ENCODE assay signal across 18 cellular contexts in the genomic region with DNA sequence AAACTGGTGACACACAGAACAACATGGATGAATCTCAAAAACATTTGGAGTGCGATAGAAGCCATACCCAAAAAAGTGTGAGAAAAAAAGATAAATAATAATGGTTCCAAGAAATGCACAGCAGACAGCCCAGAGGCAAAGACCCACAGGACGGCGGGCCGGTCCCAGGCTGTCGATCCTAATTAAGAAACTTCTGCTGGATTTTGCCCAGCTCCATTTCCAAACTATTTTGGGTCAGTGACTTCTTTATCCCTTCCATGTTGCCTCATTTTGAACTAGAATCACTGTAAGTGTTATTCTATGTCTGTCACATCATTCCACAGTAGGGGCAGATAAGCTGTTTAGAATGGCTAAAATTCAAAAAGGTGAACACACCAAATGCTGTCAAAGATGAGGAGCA. TPM values are rescaled to one million over a fixed set of nuclear protein-coding genes. Genes with fewer than 3 reads are reported as not detected.
A peak's percentile ranks its signal among the peaks of the same experiment; 100 is the strongest.
DNase-seq lines count a peak whose midpoint lies in the region; ATAC-seq and TF ChIP-seq lines count a peak whose summit lies in the region.
"Had no signal": no experiment of that assay in that cellular context is flagged by ENCODE, and none has a peak within 500 bp of the region (broad histone marks: within the 10 kb centered on the region; RNA-seq: fewer than 3 reads in every experiment).

No MANE protein-coding gene starts in this region.

- H3K27ac Mint-ChIP-seq in endodermal cell: no peak overlapping the region
- H3K27ac Mint-ChIP-seq: activated CD4-positive, alpha-beta T cell treated with anti-CD3 and anti-CD28 coated beads, Interleukin-2, amount 10 ng/mL, durations not matched to agents 7 days and 5 days had no signal

- H3K4me3 ChIP-seq in right cardiac atrium (ENCODE audit: low read length) (no peak overlapping the region), endodermal cell (ENCODE audit: low read length) (no peak overlapping the region), osteoblast (ENCODE audit: insufficient read depth, low read length) (no peak overlapping the region), aorta (ENCODE audit: low read length in 2 of 2) (no peak overlapping the region)
- H3K4me3 ChIP-seq: dorsolateral prefrontal cortex, mucosa of descending colon had no signal

- H3K9ac ChIP-seq in endodermal cell (ENCODE audit: extremely low read depth, low read length, poor library complexity, severe bottlenecking): no peak overlapping the region

- no peaks in the 10 kb centered on the region for H3K9me3 Mint-ChIP-seq in endodermal cell
- H3K9me3 Mint-ChIP-seq: activated CD4-positive, alpha-beta T cell treated with anti-CD3 and anti-CD28 coated beads, Interleukin-2, amount 10 ng/mL, durations not matched to agents 7 days and 5 days; neural crest cell had no signal

- H3K36me3 ChIP-seq in endodermal cell (ENCODE audit: control insufficient read depth, insufficient read depth, low read length) (peaks cover 31% of the 10 kb centered on the region), osteoblast (ENCODE audit: insufficient read depth, low read length) (peaks cover 34% of the 10 kb centered on the region), aorta (ENCODE audit: control insufficient read depth in 1 of 2, insufficient read depth in 2 of 2, low read length in 1 of 2) (peaks cover 0 to 5% of the 10 kb centered on the region in 2 donors)

- WGBS in right cardiac atrium: 81% methylated on average over 5 of the region's 5 CpGs
- 96 to 98% methylated on average over 5 of the region's 5 CpGs for WGBS in endodermal cell (ENCODE audit: insufficient coverage in 1 of 2, insufficient read length in 1 of 2), 2 experiments
- WGBS in aorta, 2 donors: 43 to 52% methylated on average over 5 of the region's 5 CpGs

- intact Hi-C loops in right cardiac atrium (cut with DNase I) (no loop called here), left ventricle myocardium superior (cut with micrococcal nuclease) (no loop called here), aorta (cut with DNase I) (no loop called here)

- H3K27ac ChIP-seq in right cardiac atrium (ENCODE audit: low read length) (no peak overlapping the region), endodermal cell (ENCODE audit: low read depth, low read length) (no peak overlapping the region), osteoblast (ENCODE audit: low read depth, low read length) (no peak overlapping the region), aorta (ENCODE audit: low read depth in 1 of 2, low read length in 2 of 2) (no peak overlapping the region)
- H3K27ac ChIP-seq: dorsolateral prefrontal cortex had no signal

- H3K9me3 ChIP-seq in right cardiac atrium (ENCODE audit: control insufficient read depth, low read length): no peaks in the 10 kb centered on the region
- no peaks in the 10 kb centered on the region for H3K9me3 ChIP-seq in endodermal cell (ENCODE audit: control insufficient read depth, low read length)
- H3K9me3 ChIP-seq in osteoblast (ENCODE audit: low read depth, low read length): no peaks in the 10 kb centered on the region
- H3K9me3 ChIP-seq in aorta (ENCODE audit: control insufficient read depth, low read length): no peaks in the 10 kb centered on the region
- H3K9me3 ChIP-seq: mucosa of descending colon had no signal

- H4K20me1 ChIP-seq in osteoblast (ENCODE audit: insufficient read depth, low read length): peaks cover 21% of the 10 kb centered on the region

- ATAC-seq in right cardiac atrium (no peak), left ventricle myocardium superior (no peak), aorta (ENCODE audit: low FRiP score) (no peak), HG02678 (IDR thresholded peaks at IDR 0.05; ENCODE audit: unreplicated experiment) (no peak)
- ATAC-seq: mucosa of descending colon had no signal

- no peaks in the 10 kb centered on the region for H3K27me3 ChIP-seq in right cardiac atrium (ENCODE audit: control insufficient read depth, insufficient read depth)
- H3K27me3 ChIP-seq in endodermal cell (ENCODE audit: control insufficient read depth, insufficient read depth, low read length, poor library complexity, severe bottlenecking): no peaks in the 10 kb centered on the region
- H3K27me3 ChIP-seq in osteoblast (ENCODE audit: insufficient read depth, low read length): no peaks in the 10 kb centered on the region
- H3K27me3 ChIP-seq in aorta (ENCODE audit: control insufficient read depth in 1 of 2, insufficient read depth in 2 of 2, low read length in 1 of 2): no peaks in the 10 kb centered on the region
- H3K27me3 ChIP-seq: dorsolateral prefrontal cortex had no signal

- H3K79me2 ChIP-seq in osteoblast (ENCODE audit: insufficient read depth, low read length): peaks cover 26% of the 10 kb centered on the region

- DNase-seq in right cardiac atrium: peak in 2 of 3 donors; percentile 38 to 57
- no peak for DNase-seq in left ventricle myocardium superior
- peak; percentile 36 for DNase-seq in endodermal cell
- DNase-seq in osteoblast (ENCODE audit: insufficient read length, low spot score, missing footprints): peak; percentile 42
- peak; percentile 42 to 76 for DNase-seq in aorta
- DNase-seq in GM19238 (ENCODE audit: insufficient read length, low spot score): no peak
- no peak for DNase-seq in NCI-H748 treated with DMSO at 0.1 percent for 48 hours (lab: John Stamatoyannopoulos, UW)
- DNase-seq: activated CD4-positive, alpha-beta T cell treated with anti-CD3 and anti-CD28 coated beads, Interleukin-2, amount 10 ng/mL, durations not matched to agents 7 days and 5 days; activated gamma-delta T cell; Calu3; dorsolateral prefrontal cortex; NCI-H1436 treated with DMSO at 0.1 percent for 48 hours; NCI-H2171 treated with DMSO at 0.1 percent for 48 hours; SHP77; stimulated activated CD4-positive, alpha-beta T cell treated with anti-CD3 and anti-CD28 coated beads, Interleukin-15, amount 100 ng/mL, for 24 hours had no signal

- TF ChIP-seq CTCF in endodermal cell (conservative IDR thresholded peaks at IDR 0.05) (no peak), osteoblast (IDR thresholded peaks at IDR 0.05; ENCODE audit: extremely low read depth, low read depth, low read length) (no peak)

- H2AFZ ChIP-seq in osteoblast (ENCODE audit: low read length): no peak overlapping the region

- no peak overlapping the region for H3K4me3 Mint-ChIP-seq in endodermal cell
- H3K4me3 Mint-ChIP-seq: activated CD4-positive, alpha-beta T cell treated with anti-CD3 and anti-CD28 coated beads, Interleukin-2, amount 10 ng/mL, durations not matched to agents 7 days and 5 days; neural crest cell had no signal

- no peaks in the 10 kb centered on the region for H3K27me3 Mint-ChIP-seq in endodermal cell (ENCODE audit: insufficient read depth)
- H3K27me3 Mint-ChIP-seq: activated CD4-positive, alpha-beta T cell treated with anti-CD3 and anti-CD28 coated beads, Interleukin-2, amount 10 ng/mL, durations not matched to agents 7 days and 5 days had no signal

- H3K36me3 Mint-ChIP-seq in endodermal cell (ENCODE audit: low read depth): no peaks in the 10 kb centered on the region

- H3K4me1 ChIP-seq in right cardiac atrium (ENCODE audit: control insufficient read depth, insufficient read depth, low read length) (no peaks in the 10 kb centered on the region), endodermal cell (ENCODE audit: control insufficient read depth, insufficient read depth, low read length) (no peaks in the 10 kb centered on the region), osteoblast (ENCODE audit: insufficient read depth, low read length) (peaks cover 4% of the 10 kb centered on the region), aorta (ENCODE audit: control insufficient read depth in 1 of 2, insufficient read depth in 2 of 2, low read length in 2 of 2) (no peaks in the 10 kb centered on the region)

- peaks cover 2% of the 10 kb centered on the region for H3K4me1 Mint-ChIP-seq in endodermal cell
- H3K4me1 Mint-ChIP-seq: activated CD4-positive, alpha-beta T cell treated with anti-CD3 and anti-CD28 coated beads, Interleukin-2, amount 10 ng/mL, durations not matched to agents 7 days and 5 days; neural crest cell had no signal

- no peak overlapping the region for H3K4me2 ChIP-seq in osteoblast (ENCODE audit: insufficient read depth, low read length)

RNA-seq across cellular contexts. Expression of a gene that starts 7.8 kb away (rescaled TPM):
- total RNA-seq in right cardiac atrium (10 to 100 TPM in 3 of 4 donors, 1 to 10 TPM in 1; 8.9 to 18.7 (median 15.7) TPM), left ventricle myocardium superior (12.2 TPM), endodermal cell (10 to 100 TPM; 39.2 to 42.5 TPM), osteoblast (54.6 and 71.6 TPM in 2 replicates), aorta (10 to 100 TPM; 15.5 to 55.0 TPM)
- polyA plus RNA-seq in right cardiac atrium (6.5 TPM), aorta (1 to 10 TPM; 7.9 to 9.6 TPM)
- 37.2 TPM for polyA plus RNA-seq in endodermal cell (2013, experiment 1 of 2)
- polyA plus RNA-seq in endodermal cell (2013, experiment 2 of 2): 29.5 TPM

Comparison
In these comparisons a context has a peak if more than half of its experiments do, and no peak if none do; other contexts are left out.
1. DNase-seq: peak in right cardiac atrium (2 of 3), endodermal cell (single experiment), osteoblast (single experiment) and aorta (2 of 2); none in left ventricle myocardium superior (single experiment), GM19238 (single experiment) and NCI-H748 treated with DMSO at 0.1 percent for 48 hours (single experiment).